In the genomic region with DNA sequence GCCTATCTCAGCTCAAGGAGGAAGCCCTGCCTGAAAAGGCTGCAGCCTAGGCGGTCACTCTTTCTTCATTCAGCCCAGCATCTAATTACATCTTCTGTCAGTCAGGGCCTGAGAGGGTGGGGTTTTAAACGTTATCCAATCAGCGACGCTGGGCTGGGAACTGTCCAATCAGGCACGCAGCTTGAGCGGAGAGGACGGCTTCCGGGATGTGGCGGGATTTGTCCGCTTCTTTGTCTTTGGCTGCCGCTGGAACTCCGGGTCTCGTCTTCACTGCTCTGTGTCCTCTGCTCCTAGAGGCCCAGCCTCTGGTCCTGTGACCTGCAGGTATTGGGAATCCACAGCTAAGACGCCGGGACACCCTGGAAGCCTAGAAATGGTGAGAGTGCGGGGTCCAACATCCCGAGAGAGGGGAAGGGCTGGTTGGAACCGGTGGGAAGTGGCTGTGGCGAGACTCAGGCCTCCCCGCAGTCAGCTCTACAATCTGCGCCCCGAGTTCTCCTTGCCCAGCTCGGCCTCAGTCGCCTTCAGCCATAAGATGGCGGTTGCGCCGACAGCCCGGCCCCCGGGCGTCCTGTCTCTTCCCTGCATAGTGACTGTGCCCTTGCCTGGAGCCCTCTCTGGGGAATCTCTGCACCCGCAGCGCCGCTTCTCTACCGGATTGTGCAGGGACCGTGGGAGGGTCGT, we compare ENCODE assay signal across 1 cellular context.
TF ChIP-seq lines count a peak whose summit lies in the region.

A gene (plus strand): TSS at position 233 of the 684 bp plus-strand sequence. CDS start 141 bp downstream, at position 374.

TF ChIP-seq in HepG2, 621 proteins besides CTCF, POLR2A, EP300 and RAD21 (continued from another document and continues in another):
- TF ChIP-seq, protein P1, sequence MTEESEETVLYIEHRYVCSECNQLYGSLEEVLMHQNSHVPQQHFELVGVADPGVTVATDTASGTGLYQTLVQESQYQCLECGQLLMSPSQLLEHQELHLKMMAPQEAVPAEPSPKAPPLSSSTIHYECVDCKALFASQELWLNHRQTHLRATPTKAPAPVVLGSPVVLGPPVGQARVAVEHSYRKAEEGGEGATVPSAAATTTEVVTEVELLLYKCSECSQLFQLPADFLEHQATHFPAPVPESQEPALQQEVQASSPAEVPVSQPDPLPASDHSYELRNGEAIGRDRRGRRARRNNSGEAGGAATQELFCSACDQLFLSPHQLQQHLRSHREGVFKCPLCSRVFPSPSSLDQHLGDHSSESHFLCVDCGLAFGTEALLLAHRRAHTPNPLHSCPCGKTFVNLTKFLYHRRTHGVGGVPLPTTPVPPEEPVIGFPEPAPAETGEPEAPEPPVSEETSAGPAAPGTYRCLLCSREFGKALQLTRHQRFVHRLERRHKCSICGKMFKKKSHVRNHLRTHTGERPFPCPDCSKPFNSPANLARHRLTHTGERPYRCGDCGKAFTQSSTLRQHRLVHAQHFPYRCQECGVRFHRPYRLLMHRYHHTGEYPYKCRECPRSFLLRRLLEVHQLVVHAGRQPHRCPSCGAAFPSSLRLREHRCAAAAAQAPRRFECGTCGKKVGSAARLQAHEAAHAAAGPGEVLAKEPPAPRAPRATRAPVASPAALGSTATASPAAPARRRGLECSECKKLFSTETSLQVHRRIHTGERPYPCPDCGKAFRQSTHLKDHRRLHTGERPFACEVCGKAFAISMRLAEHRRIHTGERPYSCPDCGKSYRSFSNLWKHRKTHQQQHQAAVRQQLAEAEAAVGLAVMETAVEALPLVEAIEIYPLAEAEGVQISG (CRISPR knock-in tag; IDR thresholded peaks at IDR 0.05), result no peak
- TF ChIP-seq FOXP1 (IDR thresholded peaks at IDR 0.05) (no peak), FOXP1 (CRISPR knock-in tag; IDR thresholded peaks at IDR 0.05) (no peak), TEAD2 (CRISPR knock-in tag; IDR thresholded peaks at IDR 0.05) (no peak), ZNF709 (CRISPR knock-in tag; IDR thresholded peaks at IDR 0.05) (no peak), ISX (CRISPR knock-in tag; conservative IDR thresholded peaks at IDR 0.05) (no peak), ZNF430 (CRISPR knock-in tag; IDR thresholded peaks at IDR 0.05) (no peak), ZNF225 (CRISPR knock-in tag; IDR thresholded peaks at IDR 0.05) (no peak), ZNF468 (CRISPR knock-in tag; IDR thresholded peaks at IDR 0.05) (no peak), SOX5 (CRISPR knock-in tag; IDR thresholded peaks at IDR 0.05; ENCODE audit: borderline replicate concordance) (no peak), PAWR (CRISPR knock-in tag; IDR thresholded peaks at IDR 0.05; ENCODE audit: borderline replicate concordance) (no peak), DR1 (CRISPR knock-in tag; IDR thresholded peaks at IDR 0.05) (no peak), POLR2G (IDR thresholded peaks at IDR 0.05; ENCODE audit: low read depth, low read length) (peak; percentile 57; the same call in 1 of the 2 replicates), ZNF329 (CRISPR knock-in tag; IDR thresholded peaks at IDR 0.05; ENCODE audit: low read depth) (no peak), CEBPB (IDR thresholded peaks at IDR 0.05; ENCODE audit: borderline replicate concordance, low read depth, low read length) (no peak), SRF (IDR thresholded peaks at IDR 0.05; ENCODE audit: low read depth, low read length) (peak; percentile 37; the same call in 1 of the 2 replicates), NFIC (IDR thresholded peaks at IDR 0.05; ENCODE audit: low read length) (no peak), WIZ (CRISPR knock-in tag; IDR thresholded peaks at IDR 0.05) (no peak), ZNF674 (CRISPR knock-in tag; IDR thresholded peaks at IDR 0.05; ENCODE audit: low read depth) (no peak), ZNF232 (CRISPR knock-in tag; IDR thresholded peaks at IDR 0.05; ENCODE audit: borderline replicate concordance) (no peak), ARNT (IDR thresholded peaks at IDR 0.05) (no peak), POLR2AphosphoS5 (IDR thresholded peaks at IDR 0.05; ENCODE audit: low read depth, low read length) (peak; percentile 46; the same call in 1 of the 2 replicates), NFE2L1 (CRISPR knock-in tag; IDR thresholded peaks at IDR 0.05; ENCODE audit: borderline replicate concordance) (no peak)
- TF ChIP-seq, protein P2, sequence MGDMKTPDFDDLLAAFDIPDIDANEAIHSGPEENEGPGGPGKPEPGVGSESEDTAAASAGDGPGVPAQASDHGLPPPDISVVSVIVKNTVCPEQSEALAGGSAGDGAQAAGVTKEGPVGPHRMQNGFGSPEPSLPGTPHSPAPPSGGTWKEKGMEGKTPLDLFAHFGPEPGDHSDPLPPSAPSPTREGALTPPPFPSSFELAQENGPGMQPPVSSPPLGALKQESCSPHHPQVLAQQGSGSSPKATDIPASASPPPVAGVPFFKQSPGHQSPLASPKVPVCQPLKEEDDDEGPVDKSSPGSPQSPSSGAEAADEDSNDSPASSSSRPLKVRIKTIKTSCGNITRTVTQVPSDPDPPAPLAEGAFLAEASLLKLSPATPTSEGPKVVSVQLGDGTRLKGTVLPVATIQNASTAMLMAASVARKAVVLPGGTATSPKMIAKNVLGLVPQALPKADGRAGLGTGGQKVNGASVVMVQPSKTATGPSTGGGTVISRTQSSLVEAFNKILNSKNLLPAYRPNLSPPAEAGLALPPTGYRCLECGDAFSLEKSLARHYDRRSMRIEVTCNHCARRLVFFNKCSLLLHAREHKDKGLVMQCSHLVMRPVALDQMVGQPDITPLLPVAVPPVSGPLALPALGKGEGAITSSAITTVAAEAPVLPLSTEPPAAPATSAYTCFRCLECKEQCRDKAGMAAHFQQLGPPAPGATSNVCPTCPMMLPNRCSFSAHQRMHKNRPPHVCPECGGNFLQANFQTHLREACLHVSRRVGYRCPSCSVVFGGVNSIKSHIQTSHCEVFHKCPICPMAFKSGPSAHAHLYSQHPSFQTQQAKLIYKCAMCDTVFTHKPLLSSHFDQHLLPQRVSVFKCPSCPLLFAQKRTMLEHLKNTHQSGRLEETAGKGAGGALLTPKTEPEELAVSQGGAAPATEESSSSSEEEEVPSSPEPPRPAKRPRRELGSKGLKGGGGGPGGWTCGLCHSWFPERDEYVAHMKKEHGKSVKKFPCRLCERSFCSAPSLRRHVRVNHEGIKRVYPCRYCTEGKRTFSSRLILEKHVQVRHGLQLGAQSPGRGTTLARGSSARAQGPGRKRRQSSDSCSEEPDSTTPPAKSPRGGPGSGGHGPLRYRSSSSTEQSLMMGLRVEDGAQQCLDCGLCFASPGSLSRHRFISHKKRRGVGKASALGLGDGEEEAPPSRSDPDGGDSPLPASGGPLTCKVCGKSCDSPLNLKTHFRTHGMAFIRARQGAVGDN (CRISPR knock-in tag; IDR thresholded peaks at IDR 0.05), result peak; percentile 37
- TF ChIP-seq, protein P3, sequence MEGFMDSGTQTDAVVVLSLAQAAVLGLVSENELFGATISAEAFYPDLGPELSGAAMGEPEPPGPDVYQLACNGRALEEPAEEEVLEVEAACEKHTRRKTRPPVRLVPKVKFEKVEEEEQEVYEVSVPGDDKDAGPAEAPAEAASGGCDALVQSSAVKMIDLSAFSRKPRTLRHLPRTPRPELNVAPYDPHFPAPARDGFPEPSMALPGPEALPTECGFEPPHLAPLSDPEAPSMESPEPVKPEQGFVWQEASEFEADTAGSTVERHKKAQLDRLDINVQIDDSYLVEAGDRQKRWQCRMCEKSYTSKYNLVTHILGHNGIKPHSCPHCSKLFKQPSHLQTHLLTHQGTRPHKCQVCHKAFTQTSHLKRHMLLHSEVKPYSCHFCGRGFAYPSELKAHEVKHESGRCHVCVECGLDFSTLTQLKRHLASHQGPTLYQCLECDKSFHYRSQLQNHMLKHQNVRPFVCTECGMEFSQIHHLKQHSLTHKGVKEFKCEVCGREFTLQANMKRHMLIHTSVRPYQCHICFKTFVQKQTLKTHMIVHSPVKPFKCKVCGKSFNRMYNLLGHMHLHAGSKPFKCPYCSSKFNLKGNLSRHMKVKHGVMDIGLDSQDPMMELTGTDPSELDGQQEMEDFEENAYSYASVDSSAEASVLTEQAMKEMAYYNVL (CRISPR knock-in tag; IDR thresholded peaks at IDR 0.05; ENCODE audit: borderline replicate concordance), result no peak
- TF ChIP-seq, protein P4, sequence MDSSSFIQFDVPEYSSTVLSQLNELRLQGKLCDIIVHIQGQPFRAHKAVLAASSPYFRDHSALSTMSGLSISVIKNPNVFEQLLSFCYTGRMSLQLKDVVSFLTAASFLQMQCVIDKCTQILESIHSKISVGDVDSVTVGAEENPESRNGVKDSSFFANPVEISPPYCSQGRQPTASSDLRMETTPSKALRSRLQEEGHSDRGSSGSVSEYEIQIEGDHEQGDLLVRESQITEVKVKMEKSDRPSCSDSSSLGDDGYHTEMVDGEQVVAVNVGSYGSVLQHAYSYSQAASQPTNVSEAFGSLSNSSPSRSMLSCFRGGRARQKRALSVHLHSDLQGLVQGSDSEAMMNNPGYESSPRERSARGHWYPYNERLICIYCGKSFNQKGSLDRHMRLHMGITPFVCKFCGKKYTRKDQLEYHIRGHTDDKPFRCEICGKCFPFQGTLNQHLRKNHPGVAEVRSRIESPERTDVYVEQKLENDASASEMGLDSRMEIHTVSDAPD (CRISPR knock-in tag; IDR thresholded peaks at IDR 0.05), result no peak
- TF ChIP-seq, protein P5, sequence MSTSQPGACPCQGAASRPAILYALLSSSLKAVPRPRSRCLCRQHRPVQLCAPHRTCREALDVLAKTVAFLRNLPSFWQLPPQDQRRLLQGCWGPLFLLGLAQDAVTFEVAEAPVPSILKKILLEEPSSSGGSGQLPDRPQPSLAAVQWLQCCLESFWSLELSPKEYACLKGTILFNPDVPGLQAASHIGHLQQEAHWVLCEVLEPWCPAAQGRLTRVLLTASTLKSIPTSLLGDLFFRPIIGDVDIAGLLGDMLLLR (CRISPR knock-in tag; IDR thresholded peaks at IDR 0.05), result no peak
- TF ChIP-seq, protein P6, sequence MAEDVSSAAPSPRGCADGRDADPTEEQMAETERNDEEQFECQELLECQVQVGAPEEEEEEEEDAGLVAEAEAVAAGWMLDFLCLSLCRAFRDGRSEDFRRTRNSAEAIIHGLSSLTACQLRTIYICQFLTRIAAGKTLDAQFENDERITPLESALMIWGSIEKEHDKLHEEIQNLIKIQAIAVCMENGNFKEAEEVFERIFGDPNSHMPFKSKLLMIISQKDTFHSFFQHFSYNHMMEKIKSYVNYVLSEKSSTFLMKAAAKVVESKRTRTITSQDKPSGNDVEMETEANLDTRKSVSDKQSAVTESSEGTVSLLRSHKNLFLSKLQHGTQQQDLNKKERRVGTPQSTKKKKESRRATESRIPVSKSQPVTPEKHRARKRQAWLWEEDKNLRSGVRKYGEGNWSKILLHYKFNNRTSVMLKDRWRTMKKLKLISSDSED (CRISPR knock-in tag; IDR thresholded peaks at IDR 0.05), result no peak
- TF ChIP-seq, protein P7, sequence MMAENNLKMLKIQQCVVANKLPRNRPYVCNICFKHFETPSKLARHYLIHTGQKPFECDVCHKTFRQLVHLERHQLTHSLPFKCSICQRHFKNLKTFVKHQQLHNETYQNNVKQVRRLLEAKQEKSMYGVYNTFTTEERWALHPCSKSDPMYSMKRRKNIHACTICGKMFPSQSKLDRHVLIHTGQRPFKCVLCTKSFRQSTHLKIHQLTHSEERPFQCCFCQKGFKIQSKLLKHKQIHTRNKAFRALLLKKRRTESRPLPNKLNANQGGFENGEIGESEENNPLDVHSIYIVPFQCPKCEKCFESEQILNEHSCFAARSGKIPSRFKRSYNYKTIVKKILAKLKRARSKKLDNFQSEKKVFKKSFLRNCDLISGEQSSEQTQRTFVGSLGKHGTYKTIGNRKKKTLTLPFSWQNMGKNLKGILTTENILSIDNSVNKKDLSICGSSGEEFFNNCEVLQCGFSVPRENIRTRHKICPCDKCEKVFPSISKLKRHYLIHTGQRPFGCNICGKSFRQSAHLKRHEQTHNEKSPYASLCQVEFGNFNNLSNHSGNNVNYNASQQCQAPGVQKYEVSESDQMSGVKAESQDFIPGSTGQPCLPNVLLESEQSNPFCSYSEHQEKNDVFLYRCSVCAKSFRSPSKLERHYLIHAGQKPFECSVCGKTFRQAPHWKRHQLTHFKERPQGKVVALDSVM (CRISPR knock-in tag; IDR thresholded peaks at IDR 0.05), result no peak; the same call in 1 of the 2 replicates
- TF ChIP-seq, protein P8, sequence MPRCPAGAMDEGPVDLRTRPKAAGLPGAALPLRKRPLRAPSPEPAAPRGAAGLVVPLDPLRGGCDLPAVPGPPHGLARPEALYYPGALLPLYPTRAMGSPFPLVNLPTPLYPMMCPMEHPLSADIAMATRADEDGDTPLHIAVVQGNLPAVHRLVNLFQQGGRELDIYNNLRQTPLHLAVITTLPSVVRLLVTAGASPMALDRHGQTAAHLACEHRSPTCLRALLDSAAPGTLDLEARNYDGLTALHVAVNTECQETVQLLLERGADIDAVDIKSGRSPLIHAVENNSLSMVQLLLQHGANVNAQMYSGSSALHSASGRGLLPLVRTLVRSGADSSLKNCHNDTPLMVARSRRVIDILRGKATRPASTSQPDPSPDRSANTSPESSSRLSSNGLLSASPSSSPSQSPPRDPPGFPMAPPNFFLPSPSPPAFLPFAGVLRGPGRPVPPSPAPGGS (CRISPR knock-in tag; IDR thresholded peaks at IDR 0.05), result no peak
- TF ChIP-seq, protein P9, sequence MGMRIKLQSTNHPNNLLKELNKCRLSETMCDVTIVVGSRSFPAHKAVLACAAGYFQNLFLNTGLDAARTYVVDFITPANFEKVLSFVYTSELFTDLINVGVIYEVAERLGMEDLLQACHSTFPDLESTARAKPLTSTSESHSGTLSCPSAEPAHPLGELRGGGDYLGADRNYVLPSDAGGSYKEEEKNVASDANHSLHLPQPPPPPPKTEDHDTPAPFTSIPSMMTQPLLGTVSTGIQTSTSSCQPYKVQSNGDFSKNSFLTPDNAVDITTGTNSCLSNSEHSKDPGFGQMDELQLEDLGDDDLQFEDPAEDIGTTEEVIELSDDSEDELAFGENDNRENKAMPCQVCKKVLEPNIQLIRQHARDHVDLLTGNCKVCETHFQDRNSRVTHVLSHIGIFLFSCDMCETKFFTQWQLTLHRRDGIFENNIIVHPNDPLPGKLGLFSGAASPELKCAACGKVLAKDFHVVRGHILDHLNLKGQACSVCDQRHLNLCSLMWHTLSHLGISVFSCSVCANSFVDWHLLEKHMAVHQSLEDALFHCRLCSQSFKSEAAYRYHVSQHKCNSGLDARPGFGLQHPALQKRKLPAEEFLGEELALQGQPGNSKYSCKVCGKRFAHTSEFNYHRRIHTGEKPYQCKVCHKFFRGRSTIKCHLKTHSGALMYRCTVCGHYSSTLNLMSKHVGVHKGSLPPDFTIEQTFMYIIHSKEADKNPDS (CRISPR knock-in tag; IDR thresholded peaks at IDR 0.05), result no peak
